Comparison of ENCODE assay signal across 10 cellular contexts in genomic region chr1:14597343-14598006, GRCh38. TPM values are rescaled to one million over a fixed set of nuclear protein-coding genes. Genes with fewer than 3 reads are reported as not detected.
DNase-seq lines count a peak whose midpoint lies in the region; ATAC-seq lines count a peak whose summit lies in the region.
"Had no signal": no experiment of that assay in that cellular context is flagged by ENCODE, and none has a peak within 500 bp of the region (broad histone marks: within the 10 kb centered on the region; RNA-seq: fewer than 3 reads in every experiment).

No MANE protein-coding gene starts in this region.

- 40 to 51% methylated on average over 8 to 10 of the region's 10 CpGs for WGBS in ectodermal cell, 2 experiments
- WGBS in mesendoderm (ENCODE audit: extremely low coverage, insufficient coverage, low lambda C conversion rate): no CpG with 5 or more reads among the region's 10 CpGs

- H3K18ac ChIP-seq in mesendoderm (ENCODE audit: low read length): peak overlapping the region; percentile 96

- H3K79me1 ChIP-seq in mesendoderm (ENCODE audit: low read length): no peaks in the 10 kb centered on the region

- ATAC-seq in GM18520 (IDR thresholded peaks at IDR 0.05; ENCODE audit: unreplicated experiment): no peak
- ATAC-seq: HCT116 had no signal

- H2BK120ac ChIP-seq in mesendoderm (ENCODE audit: low read depth, low read length): peak overlapping the region; percentile 73

- peak overlapping the region; percentile 86 for H3K4me2 ChIP-seq in mesendoderm (ENCODE audit: low read length)

- H2BK5ac ChIP-seq in mesendoderm (ENCODE audit: low read length): peak overlapping the region; percentile 62

- peak overlapping the region; percentile 76 for H3K23ac ChIP-seq in mesendoderm (ENCODE audit: low read length)

- H3K79me2 ChIP-seq in mesendoderm (ENCODE audit: control insufficient read depth, insufficient read depth, low read length): peaks cover 11% of the 10 kb centered on the region

- H4K8ac ChIP-seq in mesendoderm (ENCODE audit: low read depth, low read length): no peak overlapping the region

- H3K36me3 ChIP-seq in ectodermal cell (ENCODE audit: control insufficient read depth, insufficient read depth, low read length): no peaks in the 10 kb centered on the region
- H3K36me3 ChIP-seq in mesendoderm (ENCODE audit: control insufficient read depth, insufficient read depth, low read length): no peaks in the 10 kb centered on the region

- H2BK15ac ChIP-seq in mesendoderm (replicated peaks; ENCODE audit: low read depth): peak overlapping the region; percentile 7

- no peaks in the 10 kb centered on the region for H3K27me3 ChIP-seq in ectodermal cell (ENCODE audit: control insufficient read depth, insufficient read depth, low read length, poor library complexity, severe bottlenecking)
- no peaks in the 10 kb centered on the region for H3K27me3 ChIP-seq in mesendoderm (ENCODE audit: insufficient read depth, low read length, poor library complexity)

- H3K4ac ChIP-seq in mesendoderm (ENCODE audit: low read depth, low read length): peak overlapping the region; percentile 89

- H3K4me1 ChIP-seq in ectodermal cell (ENCODE audit: control insufficient read depth, insufficient read depth, low read length): peaks cover 36% of the 10 kb centered on the region
- H3K4me1 ChIP-seq in mesendoderm (ENCODE audit: control insufficient read depth, low read depth, low read length): peaks cover 21% of the 10 kb centered on the region

- H3K4me3 ChIP-seq in ectodermal cell (ENCODE audit: insufficient read depth, low read depth, low read length) (peak overlapping the region; percentile 74), mesendoderm (ENCODE audit: low read length) (no peak overlapping the region)

- no peak overlapping the region for H4K5ac ChIP-seq in mesendoderm (ENCODE audit: low read length)

- H3K27ac ChIP-seq in ectodermal cell (ENCODE audit: insufficient read depth, low read depth, low read length, poor library complexity, severe bottlenecking) (peak overlapping the region; percentile 94), mesendoderm (ENCODE audit: low read depth, low read length) (peak overlapping the region; percentile 79)

- peak; percentile 10 for DNase-seq in A172 (ENCODE audit: low spot score)
- peak; percentile 54 for DNase-seq in MV-4-11 (lab: John Stamatoyannopoulos, UW)
- DNase-seq in mesendoderm: peak; percentile 96
- no peak for DNase-seq in mucosa of gallbladder (ENCODE audit: low spot score)
- DNase-seq in mesenteric fat pad (ENCODE audit: low spot score): no peak
- no peak for DNase-seq in SIG-M5 treated with dmso at 0.1 percent for 504 hours (lab: John Stamatoyannopoulos, UW; ENCODE audit: unreplicated experiment)
- DNase-seq: foreskin melanocyte had no signal

- peak overlapping the region; percentile 92 for H3K56ac ChIP-seq in mesendoderm (ENCODE audit: low read length)

- H3K9me3 ChIP-seq in ectodermal cell (ENCODE audit: control insufficient read depth, low read length): no peaks in the 10 kb centered on the region

- no peak overlapping the region for H2AK5ac ChIP-seq in mesendoderm (ENCODE audit: low read length)

- H3K9ac ChIP-seq in mesendoderm (ENCODE audit: low read length): peak overlapping the region; percentile 82

RNA-seq across cellular contexts. Expression of gene KAZN, which starts 1.0 kb away (rescaled TPM):
- total RNA-seq in A172 (2014; rRNA removed; shearing (Covaris generic)): 1.7 and 2.1 TPM in 2 replicates
- polyA plus RNA-seq in ectodermal cell (2013, experiment 1 of 4): 16.8 TPM
- polyA plus RNA-seq in ectodermal cell (2013, experiment 2 of 4): 14.1 TPM
- 12.3 TPM for polyA plus RNA-seq in ectodermal cell (2013, experiment 3 of 4)
- polyA plus RNA-seq in ectodermal cell (2013, experiment 4 of 4): 14.8 TPM
- 10.8 TPM for polyA plus RNA-seq in mesendoderm (2013, experiment 1 of 2)
- 10.6 TPM for polyA plus RNA-seq in mesendoderm (2013, experiment 2 of 2)
- 10.2 TPM for total RNA-seq in mucosa of gallbladder
- 26.9 TPM for total RNA-seq in mesenteric fat pad

Comparison
In these comparisons a context has a peak if more than half of its experiments do, and no peak if none do; other contexts are left out.
1. DNase-seq: peak in A172 (single experiment), MV-4-11 (single experiment) and mesendoderm (single experiment); none in mucosa of gallbladder (single experiment), mesenteric fat pad (single experiment) and SIG-M5 treated with dmso at 0.1 percent for 504 hours (single experiment).